In the genomic region with DNA sequence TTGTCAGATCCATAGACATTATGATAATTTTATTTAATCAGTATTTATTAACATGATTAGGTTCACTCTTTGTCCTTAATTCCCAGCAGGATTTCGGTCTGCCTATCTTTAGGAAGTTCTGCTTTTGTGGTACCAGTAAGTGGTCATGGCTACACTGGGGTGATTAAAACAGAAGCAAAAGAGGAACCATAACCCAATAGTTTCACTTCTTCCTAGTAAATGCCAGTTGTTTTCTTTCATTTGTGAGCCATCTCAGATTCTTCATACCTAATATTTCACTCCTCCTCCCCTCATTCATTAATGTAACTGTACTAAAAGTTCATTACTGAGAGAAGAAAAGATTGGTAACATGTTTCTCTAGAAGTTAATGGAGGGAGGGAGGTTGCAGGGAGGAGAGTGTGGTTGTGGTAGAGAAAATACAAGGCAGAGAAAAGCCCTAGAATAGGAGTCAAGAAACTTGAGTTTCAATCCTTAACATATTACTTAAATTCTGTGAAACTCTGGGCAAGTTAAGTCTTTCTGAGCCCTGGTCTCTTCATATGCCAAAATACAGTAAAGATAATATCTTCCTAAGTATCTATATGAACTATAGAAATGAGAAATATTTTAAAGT, we compare ENCODE assay signal across 10 cellular contexts.
A peak's percentile ranks its signal among the peaks of the same experiment; 100 is the strongest.
DNase-seq lines count a peak whose midpoint lies in the region; ATAC-seq, FAIRE-seq and TF ChIP-seq lines count a peak whose summit lies in the region.
"Had no signal": no experiment of that assay in that cellular context is flagged by ENCODE, and none has a peak within 500 bp of the region (broad histone marks: within the 10 kb centered on the region; RNA-seq: fewer than 3 reads in every experiment).

No MANE protein-coding gene starts in this region.

- peaks cover 0 to 10% of the 10 kb centered on the region in 2 experiments; a peak in 1 of 4 replicates for H3K4me1 ChIP-seq in SK-N-SH (ENCODE audit: control insufficient read depth in 1 of 2, insufficient read depth in 2 of 2, low read depth in 1 of 2, low read length in 1 of 2)
- H3K4me1 ChIP-seq in kidney (ENCODE audit: control insufficient read depth in 1 of 2, insufficient read depth in 1 of 2, low read depth in 1 of 2, low read length in 2 of 2) = no peaks in the 10 kb centered on the region
- H3K4me1 ChIP-seq: parathyroid adenoma had no signal

- DNase-seq in GM18507 (ENCODE audit: extremely low spot score, insufficient read length, low read depth) = peak; percentile 22
- DNase-seq in germinal center (ENCODE audit: low spot score) = peak; percentile 62
- no peak for DNase-seq in amniotic stem cell (lab: John Stamatoyannopoulos, UW)
- DNase-seq in NCI-H2171 treated with DMSO at 0.1 percent for 48 hours (lab: John Stamatoyannopoulos, UW) = no peak
- DNase-seq in SK-N-SH = no peak
- no peak for DNase-seq in kidney

- no peaks in the 10 kb centered on the region for H3K9me3 ChIP-seq in SK-N-SH
- H3K9me3 ChIP-seq in kidney (ENCODE audit: control insufficient read depth in 1 of 2, low read length in 2 of 2) = no peaks in the 10 kb centered on the region

- H3K4me3 ChIP-seq in SK-N-SH (ENCODE audit: low read depth in 2 of 2, low read length in 1 of 2) (no peak overlapping the region), kidney (ENCODE audit: low read length in 2 of 2) (no peak overlapping the region)

- H3F3A ChIP-seq in SK-N-SH (replicated peaks; ENCODE audit: insufficient read depth) = peaks cover 9% of the 10 kb centered on the region

- TF ChIP-seq EP300 in SK-N-SH (IDR thresholded peaks at IDR 0.05; ENCODE audit: borderline replicate concordance in 1 of 2, low read depth in 1 of 2, low read length in 1 of 2) = no peak

- CTCF ChIA-PET in SK-N-SH (lab: Yijun Ruan, JAX) = no interaction called here

- H3K27me3 ChIP-seq in SK-N-SH (ENCODE audit: insufficient read depth) = no peaks in the 10 kb centered on the region

- no peak overlapping the region for H3K9ac ChIP-seq in SK-N-SH
- H3K9ac ChIP-seq in kidney (ENCODE audit: low read length in 2 of 2) = no peak overlapping the region
- H3K9ac ChIP-seq: parathyroid adenoma had no signal

- no peaks in the 10 kb centered on the region for H4K20me1 ChIP-seq in SK-N-SH (ENCODE audit: insufficient read depth)

- H2AFZ ChIP-seq in SK-N-SH (ENCODE audit: low read depth) = no peak overlapping the region
- H2AFZ ChIP-seq: parathyroid adenoma had no signal

- H3K36me3 ChIP-seq in SK-N-SH (replicated peaks in 1 of 2; ENCODE audit: control insufficient read depth in 1 of 2, insufficient read depth in 2 of 2, low read length in 1 of 2) (peaks cover 6 to 33% of the 10 kb centered on the region in 2 experiments), kidney (ENCODE audit: control insufficient read depth in 1 of 2, insufficient read depth in 2 of 2, low read length in 2 of 2) (peaks cover 0 to 6% of the 10 kb centered on the region in 2 donors)

- WGBS in SK-N-SH (ENCODE audit: low lambda C conversion rate) = 100% methylated on average over 1 of the region's 1 CpG

- FAIRE-seq in GM18507 (lab: Jason Lieb, UNC) (peak; percentile 97), kidney (lab: Jason Lieb, UNC) (no peak)
- FAIRE-seq: endometrium had no signal

- H3K79me2 ChIP-seq in SK-N-SH (ENCODE audit: insufficient read depth) = no peaks in the 10 kb centered on the region
- H3K79me2 ChIP-seq: parathyroid adenoma had no signal

- no peaks in the 10 kb centered on the region for H3K9me2 ChIP-seq in SK-N-SH

- no peak for TF ChIP-seq RAD21 in SK-N-SH (IDR thresholded peaks at IDR 0.05; ENCODE audit: low read length)

- no peak overlapping the region for H3K4me2 ChIP-seq in SK-N-SH

- intact Hi-C loops in kidney (cut with DNase I) = no loop called here

- peak overlapping the region in 1 of 2 experiments; percentile 59; a peak in 1 of 4 replicates for H3K27ac ChIP-seq in SK-N-SH (ENCODE audit: low read depth in 2 of 2, low read length in 1 of 2)
- no peak overlapping the region for H3K27ac ChIP-seq in kidney (ENCODE audit: low read depth in 2 of 2, low read length in 2 of 2)
- H3K27ac ChIP-seq: parathyroid adenoma had no signal

- ATAC-seq in GM21576 (IDR thresholded peaks at IDR 0.05; ENCODE audit: unreplicated experiment) (peak; percentile 84), HG03565 (IDR thresholded peaks at IDR 0.05; ENCODE audit: unreplicated experiment) (peak; percentile 79)

- POLR2A ChIA-PET in SK-N-SH (lab: Yijun Ruan, JAX) = no interaction called here

- TF ChIP-seq CTCF in SK-N-SH (IDR thresholded peaks at IDR 0.05) = no peak
- no peak for TF ChIP-seq CTCF in kidney (IDR thresholded peaks at IDR 0.05; ENCODE audit: borderline replicate concordance, extremely low read depth, insufficient read depth)

TF ChIP-seq in SK-N-SH, 30 proteins besides CTCF, POLR2A, EP300 and RAD21:
- no peak for TF ChIP-seq FOXJ3 (CRISPR knock-in tag; IDR thresholded peaks at IDR 0.05)
- no peak for TF ChIP-seq ELF1 (IDR thresholded peaks at IDR 0.05)
- TF ChIP-seq, protein P1, sequence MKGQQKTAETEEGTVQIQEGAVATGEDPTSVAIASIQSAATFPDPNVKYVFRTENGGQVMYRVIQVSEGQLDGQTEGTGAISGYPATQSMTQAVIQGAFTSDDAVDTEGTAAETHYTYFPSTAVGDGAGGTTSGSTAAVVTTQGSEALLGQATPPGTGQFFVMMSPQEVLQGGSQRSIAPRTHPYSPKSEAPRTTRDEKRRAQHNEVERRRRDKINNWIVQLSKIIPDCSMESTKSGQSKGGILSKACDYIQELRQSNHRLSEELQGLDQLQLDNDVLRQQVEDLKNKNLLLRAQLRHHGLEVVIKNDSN (IDR thresholded peaks at IDR 0.05; ENCODE audit: borderline replicate concordance, low read depth) = no peak
- TF ChIP-seq CHD2 (IDR thresholded peaks at IDR 0.05; ENCODE audit: low read length, partially characterized antibody) = no peak
- no peak for TF ChIP-seq GABPA (IDR thresholded peaks at IDR 0.05; ENCODE audit: low read depth)
- TF ChIP-seq TAF1 (IDR thresholded peaks at IDR 0.05; ENCODE audit: borderline replicate concordance, low read depth, low read length) = no peak
- no peak for TF ChIP-seq JUND (IDR thresholded peaks at IDR 0.05)
- TF ChIP-seq, protein P2, sequence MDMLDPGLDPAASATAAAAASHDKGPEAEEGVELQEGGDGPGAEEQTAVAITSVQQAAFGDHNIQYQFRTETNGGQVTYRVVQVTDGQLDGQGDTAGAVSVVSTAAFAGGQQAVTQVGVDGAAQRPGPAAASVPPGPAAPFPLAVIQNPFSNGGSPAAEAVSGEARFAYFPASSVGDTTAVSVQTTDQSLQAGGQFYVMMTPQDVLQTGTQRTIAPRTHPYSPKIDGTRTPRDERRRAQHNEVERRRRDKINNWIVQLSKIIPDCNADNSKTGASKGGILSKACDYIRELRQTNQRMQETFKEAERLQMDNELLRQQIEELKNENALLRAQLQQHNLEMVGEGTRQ (IDR thresholded peaks at IDR 0.05; ENCODE audit: borderline replicate concordance, low read depth, low read length) = no peak
- no peak for TF ChIP-seq MEF2A (IDR thresholded peaks at IDR 0.05; ENCODE audit: borderline replicate concordance, low read depth)
- TF ChIP-seq, protein P3, sequence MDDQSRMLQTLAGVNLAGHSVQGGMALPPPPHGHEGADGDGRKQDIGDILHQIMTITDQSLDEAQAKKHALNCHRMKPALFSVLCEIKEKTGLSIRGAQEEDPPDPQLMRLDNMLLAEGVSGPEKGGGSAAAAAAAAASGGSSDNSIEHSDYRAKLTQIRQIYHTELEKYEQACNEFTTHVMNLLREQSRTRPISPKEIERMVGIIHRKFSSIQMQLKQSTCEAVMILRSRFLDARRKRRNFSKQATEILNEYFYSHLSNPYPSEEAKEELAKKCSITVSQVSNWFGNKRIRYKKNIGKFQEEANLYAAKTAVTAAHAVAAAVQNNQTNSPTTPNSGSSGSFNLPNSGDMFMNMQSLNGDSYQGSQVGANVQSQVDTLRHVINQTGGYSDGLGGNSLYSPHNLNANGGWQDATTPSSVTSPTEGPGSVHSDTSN (IDR thresholded peaks at IDR 0.05) = no peak
- TF ChIP-seq, protein P4, sequence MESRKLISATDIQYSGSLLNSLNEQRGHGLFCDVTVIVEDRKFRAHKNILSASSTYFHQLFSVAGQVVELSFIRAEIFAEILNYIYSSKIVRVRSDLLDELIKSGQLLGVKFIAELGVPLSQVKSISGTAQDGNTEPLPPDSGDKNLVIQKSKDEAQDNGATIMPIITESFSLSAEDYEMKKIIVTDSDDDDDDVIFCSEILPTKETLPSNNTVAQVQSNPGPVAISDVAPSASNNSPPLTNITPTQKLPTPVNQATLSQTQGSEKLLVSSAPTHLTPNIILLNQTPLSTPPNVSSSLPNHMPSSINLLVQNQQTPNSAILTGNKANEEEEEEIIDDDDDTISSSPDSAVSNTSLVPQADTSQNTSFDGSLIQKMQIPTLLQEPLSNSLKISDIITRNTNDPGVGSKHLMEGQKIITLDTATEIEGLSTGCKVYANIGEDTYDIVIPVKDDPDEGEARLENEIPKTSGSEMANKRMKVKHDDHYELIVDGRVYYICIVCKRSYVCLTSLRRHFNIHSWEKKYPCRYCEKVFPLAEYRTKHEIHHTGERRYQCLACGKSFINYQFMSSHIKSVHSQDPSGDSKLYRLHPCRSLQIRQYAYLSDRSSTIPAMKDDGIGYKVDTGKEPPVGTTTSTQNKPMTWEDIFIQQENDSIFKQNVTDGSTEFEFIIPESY (IDR thresholded peaks at IDR 0.05; ENCODE audit: borderline replicate concordance, low read depth) = no peak
- TF ChIP-seq NRF1 (IDR thresholded peaks at IDR 0.05; ENCODE audit: low read depth, low read length) = no peak

Comparison
In these comparisons a context has a peak if more than half of its experiments do, and no peak if none do; other contexts are left out.
1. DNase-seq: peak in GM18507 (single experiment) and germinal center (single experiment); none in amniotic stem cell (single experiment), NCI-H2171 treated with DMSO at 0.1 percent for 48 hours (single experiment), SK-N-SH (single experiment) and kidney (single experiment).